11 cellular contexts compared by ENCODE assay signal in the genomic region with DNA sequence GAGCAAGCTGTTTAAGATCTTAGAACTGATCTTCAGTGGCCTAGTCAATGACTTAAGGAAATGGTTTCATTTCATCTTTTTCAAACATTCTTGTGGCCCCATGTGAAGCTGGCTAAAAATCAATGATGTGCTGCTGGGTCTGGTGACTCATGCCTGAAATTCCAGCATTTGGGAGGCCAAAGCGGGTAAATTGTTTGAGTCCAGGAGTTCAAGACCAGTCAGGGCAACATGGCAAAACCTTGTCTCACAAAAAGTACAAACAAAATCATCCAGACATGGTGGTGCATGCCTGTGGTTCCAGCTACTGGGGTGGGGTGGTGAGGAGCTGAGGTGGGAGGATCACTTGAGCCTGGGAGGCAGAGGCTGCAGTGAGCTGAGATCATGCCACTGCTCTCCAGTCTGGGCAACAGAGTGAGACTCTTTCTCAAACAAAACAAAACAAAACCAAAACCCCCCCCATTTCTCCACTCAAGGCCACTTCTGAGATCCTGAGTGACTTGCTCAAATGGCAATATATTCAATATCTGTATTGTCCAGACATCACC. TPM values are rescaled to one million over a fixed set of nuclear protein-coding genes. Genes with fewer than 3 reads are reported as not detected.
A peak's percentile ranks its signal among the peaks of the same experiment; 100 is the strongest.
DNase-seq lines count a peak whose midpoint lies in the region; ATAC-seq and TF ChIP-seq lines count a peak whose summit lies in the region.
"Had no signal": no experiment of that assay in that cellular context is flagged by ENCODE, and none has a peak within 500 bp of the region (broad histone marks: within the 10 kb centered on the region; RNA-seq: fewer than 3 reads in every experiment).

No MANE protein-coding gene starts in this region.

- peak; percentile 77 for DNase-seq in AG09319 (ENCODE audit: extremely low read depth, low read depth)
- DNase-seq in MV-4-11 (lab: John Stamatoyannopoulos, UW) = peak; percentile 86
- DNase-seq in dedifferentiated amniotic fluid mesenchymal stem cell (ENCODE audit: extremely low spot score) = peak; percentile 82
- peak; percentile 83 for DNase-seq in osteocyte (ENCODE audit: extremely low spot score, unreplicated experiment)
- DNase-seq in KBM-7 = no peak
- no peak for DNase-seq in NCI-H2171 (lab: John Stamatoyannopoulos, UW)
- no peak for DNase-seq in activated CD8-positive, alpha-beta T cell treated with anti-CD3 and anti-CD28 coated beads for 36 hours
- DNase-seq: DMS53, NCI-H187 had no signal

- POLR2A ChIA-PET in activated CD8-positive, alpha-beta T cell treated with anti-CD3 and anti-CD28 coated beads for 36 hours (lab: Charles Lee) = interaction anchor here (1.5 kb wide), 1 partner anchor 73 kb away, joined by 3 read pairs; no protein-coding TSS in a partner anchor

- in situ Hi-C loops in KBM-7 (cut with MboI; ENCODE audit: low pct_unique_long_range_greater_than_20kb, low sequenced_read_pairs) = loop anchor here (10.0 kb wide), 1 partner anchor 56 kb away; a partner anchor contains a TSS

- TF ChIP-seq CTCF in AG09319 (IDR thresholded peaks at IDR 0.05; ENCODE audit: low read depth, low read length) (no peak), osteocyte (IDR thresholded peaks at IDR 0.05) (no peak)
- TF ChIP-seq CTCF in activated CD8-positive, alpha-beta T cell treated with anti-CD3 and anti-CD28 coated beads for 36 hours (IDR thresholded peaks at IDR 0.05) = no peak

- intact Hi-C loops in activated CD8-positive, alpha-beta T cell treated with anti-CD3 and anti-CD28 coated beads for 36 hours (cut with micrococcal nuclease) = no loop called here

- peak overlapping the region; percentile 41 for H3K4me3 Mint-ChIP-seq in osteocyte (ENCODE audit: unreplicated experiment)
- H3K4me3 Mint-ChIP-seq in activated CD8-positive, alpha-beta T cell treated with anti-CD3 and anti-CD28 coated beads for 36 hours = no peak overlapping the region

- CTCF ChIA-PET in activated CD8-positive, alpha-beta T cell treated with anti-CD3 and anti-CD28 coated beads for 36 hours (lab: Charles Lee) = interaction anchor here (0.6 to 11.5 kb wide), 3 partner anchors 16 to 78 kb away, joined by 3 to 111 read pairs (median 3); a partner anchor contains a TSS

- H3K27me3 Mint-ChIP-seq in osteocyte (ENCODE audit: unreplicated experiment) = no peaks in the 10 kb centered on the region
- H3K27me3 Mint-ChIP-seq in activated CD8-positive, alpha-beta T cell treated with anti-CD3 and anti-CD28 coated beads for 36 hours = peaks cover 2% of the 10 kb centered on the region

- H3K9me3 Mint-ChIP-seq in osteocyte (ENCODE audit: unreplicated experiment) = no peaks in the 10 kb centered on the region
- H3K9me3 Mint-ChIP-seq in activated CD8-positive, alpha-beta T cell treated with anti-CD3 and anti-CD28 coated beads for 36 hours = no peaks in the 10 kb centered on the region

- no peaks in the 10 kb centered on the region for H3K36me3 Mint-ChIP-seq in osteocyte (ENCODE audit: unreplicated experiment)
- no peaks in the 10 kb centered on the region for H3K36me3 Mint-ChIP-seq in activated CD8-positive, alpha-beta T cell treated with anti-CD3 and anti-CD28 coated beads for 36 hours (ENCODE audit: low read depth)

- ATAC-seq in HG02678 (IDR thresholded peaks at IDR 0.05; ENCODE audit: unreplicated experiment) = no peak
- no peak for ATAC-seq in activated CD8-positive, alpha-beta T cell treated with anti-CD3 and anti-CD28 coated beads for 36 hours

- H3K4me1 Mint-ChIP-seq in osteocyte (ENCODE audit: unreplicated experiment) = peaks cover 98% of the 10 kb centered on the region
- H3K4me1 Mint-ChIP-seq in activated CD8-positive, alpha-beta T cell treated with anti-CD3 and anti-CD28 coated beads for 36 hours (ENCODE audit: low read depth) = peaks cover 4% of the 10 kb centered on the region

- peak overlapping the region; percentile 96 for H3K27ac Mint-ChIP-seq in osteocyte (ENCODE audit: unreplicated experiment)
- H3K27ac Mint-ChIP-seq in activated CD8-positive, alpha-beta T cell treated with anti-CD3 and anti-CD28 coated beads for 36 hours = no peak overlapping the region

RNA-seq across cellular contexts. Expression of a gene that starts 17.4 kb away (rescaled TPM):
- 25,918 and 28,023 TPM in 2 replicates for total RNA-seq in osteocyte
- total RNA-seq in activated CD8-positive, alpha-beta T cell treated with anti-CD3 and anti-CD28 coated beads for 36 hours = 1 to 10 TPM in 1 of 2 experiments, under 1 TPM in 1; 0.92 to 1.0 TPM

RNA-seq across cellular contexts. Expression of a gene that starts 53.0 kb away (rescaled TPM):
- total RNA-seq in osteocyte = 12.0 and 13.0 TPM in 2 replicates
- total RNA-seq in activated CD8-positive, alpha-beta T cell treated with anti-CD3 and anti-CD28 coated beads for 36 hours = under 1 TPM in 1 of 2 experiments, not detected in 1; 0.34 TPM
- total RNA-seq: glomerular endothelial cell had no signal

RNA-seq across cellular contexts. Expression of a gene that starts 55.4 kb away (rescaled TPM):
- 4.3 and 6.6 TPM in 2 replicates for total RNA-seq in osteocyte
- not detected for total RNA-seq in activated CD8-positive, alpha-beta T cell treated with anti-CD3 and anti-CD28 coated beads for 36 hours

Comparison
In these comparisons a context has a peak if more than half of its experiments do, and no peak if none do; other contexts are left out.
1. DNase-seq: peak in AG09319 (single experiment), MV-4-11 (single experiment), dedifferentiated amniotic fluid mesenchymal stem cell (single experiment) and osteocyte (single experiment); none in KBM-7 (single experiment), NCI-H2171 (single experiment) and activated CD8-positive, alpha-beta T cell treated with anti-CD3 and anti-CD28 coated beads for 36 hours (single experiment).
2. RNA of a gene that starts 17.4 kb away (total RNA-seq): 25,918 to 28,023 TPM in osteocyte; 0.92 to 1.0 TPM in activated CD8-positive, alpha-beta T cell treated with anti-CD3 and anti-CD28 coated beads for 36 hours; every median in the first group is over 1,000 times any median in the second.